9 cellular contexts compared by ENCODE assay signal in the genomic region with DNA sequence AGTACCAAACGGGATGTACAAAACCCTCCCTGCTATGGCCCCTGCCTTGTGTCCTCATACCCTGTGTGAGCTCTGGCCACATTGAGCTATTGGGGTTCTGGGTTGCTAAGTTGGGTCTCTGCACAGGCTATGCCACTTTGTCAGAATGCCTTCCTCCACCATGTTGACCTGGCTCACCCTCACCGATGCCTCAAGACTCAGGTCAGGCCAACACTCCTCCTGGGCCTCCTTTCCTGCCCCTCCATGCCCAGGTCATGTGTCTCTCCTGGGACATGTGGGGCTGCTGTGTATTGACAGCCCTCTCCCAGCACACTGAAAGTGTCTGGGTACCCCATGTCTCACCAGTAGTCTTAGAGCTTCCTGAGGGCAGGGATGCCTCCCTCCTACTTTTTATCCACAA. TPM values are rescaled to one million over a fixed set of nuclear protein-coding genes. Genes with fewer than 3 reads are reported as not detected.
"Had no signal": no experiment of that assay in that cellular context is flagged by ENCODE, and none has a peak within 500 bp of the region (broad histone marks: within the 10 kb centered on the region; RNA-seq: fewer than 3 reads in every experiment).

No MANE protein-coding gene starts in this region.

- H3K36me3 ChIP-seq: HAP-1 had no signal

- H3K9me3 ChIP-seq: HAP-1 had no signal

- H3K27ac ChIP-seq: GM23248 had no signal

- H2AFZ ChIP-seq: GM23248 had no signal

- H3K9ac ChIP-seq: GM23248 had no signal

- H3K4me1 ChIP-seq: HAP-1 had no signal

- DNase-seq: GM23248, GOT3, H7, HFFc6, IMR-90 had no signal

- H3K4me3 ChIP-seq: GM23248, HAP-1, K562 had no signal

RNA-seq across cellular contexts. Expression of a gene that starts 14.6 kb away (rescaled TPM):
- total RNA-seq: GM23248, H4, H7, HFFc6, HT-29, IMR-90, K562 had no signal
- polyA plus RNA-seq: GM23248, IMR-90, K562 had no signal

RNA-seq across cellular contexts. Expression of a gene that starts 20.4 kb away (rescaled TPM):
- total RNA-seq: GM23248, H4, H7, HFFc6, HT-29, IMR-90, K562 had no signal
- polyA plus RNA-seq: GM23248, IMR-90, K562 had no signal

RNA-seq across cellular contexts. Expression of a gene that starts 33.4 kb away (rescaled TPM):
- total RNA-seq: GM23248, H4, HFFc6, IMR-90 had no signal
- polyA plus RNA-seq: GM23248 had no signal

RNA-seq across cellular contexts. Expression of a gene that starts 43.3 kb away (rescaled TPM):
- total RNA-seq: GM23248, HFFc6, IMR-90 had no signal
- polyA plus RNA-seq: GM23248 had no signal
